ENCODE assay signal across 25 cellular contexts in genomic region chr10:69346776-69347175, GRCh38.
DNase-seq lines count a peak whose midpoint lies in the region; TF ChIP-seq lines count a peak whose summit lies in the region.
"Had no signal": no experiment of that assay in that cellular context is flagged by ENCODE, and none has a peak within 500 bp of the region (broad histone marks: within the 10 kb centered on the region; RNA-seq: fewer than 3 reads in every experiment).

No MANE protein-coding gene starts in this region.

- H3K23ac ChIP-seq in trophoblast cell (ENCODE audit: low read length) = no peak overlapping the region

- H3K9me3 ChIP-seq in thyroid gland (no peaks in the 10 kb centered on the region), trophoblast cell (ENCODE audit: insufficient read depth, low read depth, low read length) (no peaks in the 10 kb centered on the region)
- H3K9me3 ChIP-seq: esophagus muscularis mucosa, pancreas had no signal

- intact Hi-C loops in thyroid gland (cut with DNase I) = no loop called here

- H2AFZ ChIP-seq in trophoblast cell (ENCODE audit: insufficient read depth, low read length, poor library complexity) = no peak overlapping the region

- no peak overlapping the region for H2AK5ac ChIP-seq in trophoblast cell (ENCODE audit: low read length)

- H3K36me3 ChIP-seq in thyroid gland (peaks cover 0 to 9% of the 10 kb centered on the region in 2 donors), trophoblast cell (ENCODE audit: control insufficient read depth in 1 of 2, insufficient read depth in 2 of 2, low read length in 2 of 2) (peaks cover 19 to 20% of the 10 kb centered on the region in 2 experiments)
- H3K36me3 ChIP-seq: pancreas had no signal

- H3K9ac ChIP-seq in trophoblast cell (ENCODE audit: low read length) = no peak overlapping the region

- no peak overlapping the region for H4K91ac ChIP-seq in trophoblast cell (ENCODE audit: low read depth, low read length)

- no peak overlapping the region for H2BK5ac ChIP-seq in trophoblast cell (ENCODE audit: low read depth, low read length, poor library complexity)

- no peak overlapping the region for H3K4me3 Mint-ChIP-seq in activated naive CD4-positive, alpha-beta T cell treated with anti-CD3 and anti-CD28 coated beads, Interleukin-2, amount 50 U/mL, for 24 hours
- no peak overlapping the region for H3K4me3 Mint-ChIP-seq in activated naive CD4-positive, alpha-beta T cell treated with anti-CD3 and anti-CD28 coated beads, Interleukin-2, amount 10 ng/mL, durations not matched to agents 7 days and 5 days
- peak overlapping the region; percentile 73 for H3K4me3 Mint-ChIP-seq in endothelial cell (ENCODE audit: unreplicated experiment)
- H3K4me3 Mint-ChIP-seq: natural killer cell had no signal

- H3K4me1 Mint-ChIP-seq in activated naive CD4-positive, alpha-beta T cell treated with anti-CD3 and anti-CD28 coated beads, Interleukin-2, amount 50 U/mL, for 24 hours = peaks cover 79% of the 10 kb centered on the region
- peaks cover 84% of the 10 kb centered on the region for H3K4me1 Mint-ChIP-seq in activated naive CD4-positive, alpha-beta T cell treated with anti-CD3 and anti-CD28 coated beads, Interleukin-2, amount 10 ng/mL, durations not matched to agents 7 days and 5 days
- peaks cover 78% of the 10 kb centered on the region for H3K4me1 Mint-ChIP-seq in endothelial cell (ENCODE audit: unreplicated experiment)

- H3K4me3 ChIP-seq in thyroid gland (replicated peaks in 1 of 3) = no peak overlapping the region
- H3K4me3 ChIP-seq in trophoblast cell (ENCODE audit: low read depth, low read length) = no peak overlapping the region
- H3K4me3 ChIP-seq: esophagus muscularis mucosa, pancreas had no signal

- H2BK12ac ChIP-seq in trophoblast cell (ENCODE audit: low read length) = no peak overlapping the region

- H3K27ac ChIP-seq in RWPE1 (peak overlapping the region; percentile 70), thyroid gland (peak overlapping the region in 2 of 3 donors; percentile 29 to 88), trophoblast cell (ENCODE audit: low read depth, low read length) (no peak overlapping the region)
- H3K27ac ChIP-seq: C4-2B, pancreas had no signal

- TF ChIP-seq CTCF in RWPE1 (conservative IDR thresholded peaks at IDR 0.05; ENCODE audit: low read depth) (no peak), endothelial cell (IDR thresholded peaks at IDR 0.05; ENCODE audit: unreplicated experiment) (no peak), thyroid gland (IDR thresholded peaks at IDR 0.05) (no peak)

- DNase-seq in activated naive CD4-positive, alpha-beta T cell treated with anti-CD3 and anti-CD28 coated beads, Interleukin-2, amount 10 ng/mL, durations not matched to agents 7 days and 5 days = no peak
- no peak for DNase-seq in RWPE1 (ENCODE audit: low spot score)
- no peak for DNase-seq in endothelial cell (ENCODE audit: low spot score)
- DNase-seq in thyroid gland = no peak
- DNase-seq in trophoblast cell = no peak
- no peak for DNase-seq in GDM1 (lab: John Stamatoyannopoulos, UW)
- no peak for DNase-seq in LoVo (ENCODE audit: low spot score)
- DNase-seq: activated CD4-positive, alpha-beta T cell treated with anti-CD3 and anti-CD28 coated beads for 48 hours; activated CD8-positive, alpha-beta memory T cell treated with anti-CD3 and anti-CD28 coated beads, Interleukin-2, amount 50 U/mL, for 4 hours; activated naive CD4-positive, alpha-beta T cell; aorta; central memory CD4-positive, alpha-beta T cell; effector CD4-positive, alpha-beta T cell; H7; natural killer cell; NCI-H1417; NCI-H2107; NCI-H510A; pancreas; right cardiac atrium; stimulated activated CD4-positive, alpha-beta T cell treated with anti-CD3 and anti-CD28 coated beads, Interleukin-15, amount 100 ng/mL, for 24 hours; SW 1271 had no signal

- no peaks in the 10 kb centered on the region for H3K27me3 Mint-ChIP-seq in activated naive CD4-positive, alpha-beta T cell treated with anti-CD3 and anti-CD28 coated beads, Interleukin-2, amount 50 U/mL, for 24 hours
- H3K27me3 Mint-ChIP-seq in activated naive CD4-positive, alpha-beta T cell treated with anti-CD3 and anti-CD28 coated beads, Interleukin-2, amount 10 ng/mL, durations not matched to agents 7 days and 5 days = no peaks in the 10 kb centered on the region
- H3K27me3 Mint-ChIP-seq in endothelial cell (ENCODE audit: unreplicated experiment) = peaks cover 4% of the 10 kb centered on the region

- H3K79me1 ChIP-seq in trophoblast cell (ENCODE audit: low read length) = peaks cover 3% of the 10 kb centered on the region

- H3K36me3 Mint-ChIP-seq in activated naive CD4-positive, alpha-beta T cell treated with anti-CD3 and anti-CD28 coated beads, Interleukin-2, amount 50 U/mL, for 24 hours = peaks cover 14% of the 10 kb centered on the region
- H3K36me3 Mint-ChIP-seq in activated naive CD4-positive, alpha-beta T cell treated with anti-CD3 and anti-CD28 coated beads, Interleukin-2, amount 10 ng/mL, durations not matched to agents 7 days and 5 days = peaks cover 78% of the 10 kb centered on the region
- peaks cover 29% of the 10 kb centered on the region for H3K36me3 Mint-ChIP-seq in endothelial cell (ENCODE audit: low read depth, unreplicated experiment)

- no peak for TF ChIP-seq POLR2A in thyroid gland (IDR thresholded peaks at IDR 0.05)

- no peak overlapping the region for H2BK120ac ChIP-seq in trophoblast cell (ENCODE audit: insufficient read depth, low read length, poor library complexity)

- CTCF ChIA-PET in activated naive CD4-positive, alpha-beta T cell treated with anti-CD3 and anti-CD28 coated beads, Interleukin-2, amount 10 ng/mL, durations not matched to agents 7 days and 5 days (lab: Charles Lee) = interaction anchor here (0.6 to 0.7 kb wide), 2 partner anchors 44 to 165 kb away, joined by 3 to 5 read pairs; no protein-coding TSS in a partner anchor
- CTCF ChIA-PET in RWPE1 (lab: Yijun Ruan, JAX) = no interaction called here

- H3K14ac ChIP-seq in trophoblast cell (ENCODE audit: low read length) = no peak overlapping the region

- H4K12ac ChIP-seq in trophoblast cell (ENCODE audit: low read depth, low read length) = no peak overlapping the region

- H3K18ac ChIP-seq in trophoblast cell (ENCODE audit: low read length) = no peak overlapping the region

- no peak overlapping the region for H4K8ac ChIP-seq in trophoblast cell (ENCODE audit: low read depth, low read length)

- 61 to 79% methylated on average over 5 of the region's 5 CpGs for WGBS in thyroid gland, 2 donors
- WGBS in trophoblast cell (ENCODE audit: extremely low coverage, insufficient coverage, insufficient read length) = no CpG with 5 or more reads among the region's 5 CpGs

- POLR2A ChIA-PET in RWPE1 (lab: Yijun Ruan, JAX; ENCODE audit: low non-redundant PET) = no interaction called here

- no peaks in the 10 kb centered on the region for H3K9me3 Mint-ChIP-seq in activated naive CD4-positive, alpha-beta T cell treated with anti-CD3 and anti-CD28 coated beads, Interleukin-2, amount 50 U/mL, for 24 hours
- H3K9me3 Mint-ChIP-seq in activated naive CD4-positive, alpha-beta T cell treated with anti-CD3 and anti-CD28 coated beads, Interleukin-2, amount 10 ng/mL, durations not matched to agents 7 days and 5 days = no peaks in the 10 kb centered on the region
- no peaks in the 10 kb centered on the region for H3K9me3 Mint-ChIP-seq in endothelial cell (ENCODE audit: unreplicated experiment)
- H3K9me3 Mint-ChIP-seq: natural killer cell had no signal

- peak overlapping the region; percentile 51 for H3K27ac Mint-ChIP-seq in activated naive CD4-positive, alpha-beta T cell treated with anti-CD3 and anti-CD28 coated beads, Interleukin-2, amount 50 U/mL, for 24 hours
- no peak overlapping the region for H3K27ac Mint-ChIP-seq in activated naive CD4-positive, alpha-beta T cell treated with anti-CD3 and anti-CD28 coated beads, Interleukin-2, amount 10 ng/mL, durations not matched to agents 7 days and 5 days
- H3K27ac Mint-ChIP-seq in endothelial cell (ENCODE audit: unreplicated experiment) = no peak overlapping the region

- H3K79me2 ChIP-seq in trophoblast cell (ENCODE audit: control insufficient read depth, insufficient read depth, low read length, poor library complexity) = peaks cover 3% of the 10 kb centered on the region

- no peak overlapping the region for H3K4me2 ChIP-seq in trophoblast cell (ENCODE audit: low read length)

- no peaks in the 10 kb centered on the region for H3K27me3 ChIP-seq in thyroid gland
- no peaks in the 10 kb centered on the region for H3K27me3 ChIP-seq in trophoblast cell (ENCODE audit: insufficient read depth, low read length)
- H3K27me3 ChIP-seq: esophagus muscularis mucosa, pancreas had no signal

- H3K4ac ChIP-seq in trophoblast cell (ENCODE audit: low read depth, low read length) = no peak overlapping the region

- H3K4me1 ChIP-seq in thyroid gland (peaks cover 44 to 60% of the 10 kb centered on the region in 2 donors), trophoblast cell (ENCODE audit: control insufficient read depth in 1 of 2, insufficient read depth in 2 of 2, low read length in 2 of 2) (peaks cover 11 to 12% of the 10 kb centered on the region in 2 experiments)
